In the genomic region with DNA sequence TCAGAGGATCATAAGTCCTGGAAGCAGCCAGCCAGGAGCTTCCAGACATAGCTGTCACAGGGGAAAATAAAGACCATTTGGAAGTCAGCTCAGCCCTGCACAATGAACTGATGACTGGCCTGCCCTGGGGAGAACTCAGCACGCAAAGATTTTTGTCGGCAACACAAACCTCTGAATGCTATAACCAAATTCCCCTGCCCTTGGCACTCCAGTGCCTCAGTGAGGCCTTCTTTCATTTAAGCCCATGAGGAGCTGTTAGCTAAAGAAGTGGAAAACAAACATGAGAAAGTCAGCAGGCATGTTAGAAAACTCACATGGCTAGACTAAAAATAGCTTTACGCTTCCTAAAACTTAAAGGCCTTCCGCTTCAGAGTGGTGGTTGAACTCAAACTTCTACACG, we compare ENCODE assay signal across 16 cellular contexts.
DNase-seq lines count a peak whose midpoint lies in the region; ATAC-seq, FAIRE-seq and TF ChIP-seq lines count a peak whose summit lies in the region.
"Had no signal": no experiment of that assay in that cellular context is flagged by ENCODE, and none has a peak within 500 bp of the region (broad histone marks: within the 10 kb centered on the region; RNA-seq: fewer than 3 reads in every experiment).

No MANE protein-coding gene starts in this region.

- H3K4me3 ChIP-seq in astrocyte (ENCODE audit: insufficient read depth, low read depth, low read length) (no peak overlapping the region), gastrocnemius medialis (no peak overlapping the region), SJCRH30 (no peak overlapping the region)
- H3K4me3 ChIP-seq: lung had no signal

- H3K27ac Mint-ChIP-seq in astrocyte (ENCODE audit: unreplicated experiment): no peak overlapping the region
- H3K27ac Mint-ChIP-seq: endodermal cell had no signal

- TF ChIP-seq CTCF in astrocyte (IDR thresholded peaks at IDR 0.05; ENCODE audit: insufficient read depth, low read depth, low read length) (no peak), gastrocnemius medialis (IDR thresholded peaks at IDR 0.05 in 4 of 5, conservative IDR thresholded peaks at IDR 0.05 in 1 of 5) (no peak)

- H3K27ac ChIP-seq in astrocyte (ENCODE audit: low read depth, low read length): no peak overlapping the region
- peak overlapping the region; percentile 12 to 50 (median 35) for H3K27ac ChIP-seq in gastrocnemius medialis
- no peak overlapping the region for H3K27ac ChIP-seq in SJCRH30

- H3K4me1 ChIP-seq in astrocyte (ENCODE audit: insufficient read depth, low read length) (peaks cover 17% of the 10 kb centered on the region), gastrocnemius medialis (peaks cover 5 to 24% of the 10 kb centered on the region in 2 donors), SJCRH30 (no peaks in the 10 kb centered on the region)
- H3K4me1 ChIP-seq: BE2C had no signal

- H3K27me3 Mint-ChIP-seq in astrocyte (ENCODE audit: low read depth, unreplicated experiment): peaks cover 6% of the 10 kb centered on the region

- H3K36me3 ChIP-seq in astrocyte (ENCODE audit: insufficient read depth, low read length) (no peaks in the 10 kb centered on the region), gastrocnemius medialis (no peaks in the 10 kb centered on the region), SJCRH30 (no peaks in the 10 kb centered on the region)
- H3K36me3 ChIP-seq: BE2C had no signal

- intact Hi-C loops in left cardiac atrium (cut with DNase I) (loop anchor here (5.0 to 10.0 kb wide), 3 partner anchors 185 to 280 kb away; no protein-coding TSS in a partner anchor), gastrocnemius medialis (cut with DNase I; ENCODE audit: low total_unique reads) (loop anchor here (2.0 to 10.0 kb wide), 4 partner anchors 85 to 537 kb away; a partner anchor contains a TSS)

- peaks cover 1% of the 10 kb centered on the region for H3K36me3 Mint-ChIP-seq in astrocyte (ENCODE audit: low read depth, unreplicated experiment)

- no peak overlapping the region for H3K4me3 Mint-ChIP-seq in astrocyte (ENCODE audit: unreplicated experiment)

- ATAC-seq in left cardiac atrium: peak; percentile 27 to 32
- peak in 1 of 2 donors; percentile 5 for ATAC-seq in gastrocnemius medialis
- ATAC-seq in HG02884 (IDR thresholded peaks at IDR 0.05; ENCODE audit: unreplicated experiment): no peak
- ATAC-seq: PC-3 had no signal

- peaks cover 16% of the 10 kb centered on the region for H3K4me1 Mint-ChIP-seq in astrocyte (ENCODE audit: low read depth, unreplicated experiment)

- H3K4me2 ChIP-seq in astrocyte (ENCODE audit: low read length): no peak overlapping the region

- in situ Hi-C loops in gastrocnemius medialis (cut with MboI; ENCODE audit: low sequenced_read_pairs in 4 of 4): loop anchor here (5.0 to 25.0 kb wide), 6 partner anchors 87 to 430 kb away; a partner anchor contains a TSS

- no peaks in the 10 kb centered on the region for H3K27me3 ChIP-seq in astrocyte (ENCODE audit: insufficient read depth, low read length)
- H3K27me3 ChIP-seq in gastrocnemius medialis: no peaks in the 10 kb centered on the region
- H3K27me3 ChIP-seq in SJCRH30: no peaks in the 10 kb centered on the region; the same call in 1 of the 2 replicates
- H3K27me3 ChIP-seq: BE2C had no signal

- no peaks in the 10 kb centered on the region for H4K20me1 ChIP-seq in astrocyte (ENCODE audit: insufficient read depth, low read length)

- H3K9ac ChIP-seq in astrocyte (ENCODE audit: low read length): no peak overlapping the region

- H3K9me3 Mint-ChIP-seq in astrocyte (ENCODE audit: unreplicated experiment): no peaks in the 10 kb centered on the region
- H3K9me3 Mint-ChIP-seq: endodermal cell had no signal

- no peak for TF ChIP-seq POLR2A in gastrocnemius medialis (IDR thresholded peaks at IDR 0.05)

- no peaks in the 10 kb centered on the region for H3K79me2 ChIP-seq in astrocyte (ENCODE audit: insufficient read depth, low read length)

- H3K9me3 ChIP-seq in astrocyte (ENCODE audit: insufficient read depth, low read depth, low read length) (no peaks in the 10 kb centered on the region), gastrocnemius medialis (no peaks in the 10 kb centered on the region), SJCRH30 (replicated peaks) (no peaks in the 10 kb centered on the region)
- H3K9me3 ChIP-seq: BE2C had no signal

- no peak for FAIRE-seq in astrocyte (lab: Jason Lieb, UNC)
- FAIRE-seq: urothelium cell line had no signal

- peak; percentile 34 for DNase-seq in CD1c-positive myeloid dendritic cell (ENCODE audit: extremely low spot score)
- DNase-seq in astrocyte (ENCODE audit: low read depth): peak; percentile 28
- DNase-seq in left cardiac atrium: no peak
- DNase-seq in gastrocnemius medialis: no peak
- DNase-seq in NCI-H69 (lab: John Stamatoyannopoulos, UW): no peak
- no peak for DNase-seq in activated CD4-positive, alpha-beta T cell treated with anti-CD3 and anti-CD28 coated beads for 4 hours
- no peak for DNase-seq in SJCRH30
- DNase-seq: activated CD4-positive, alpha-beta T cell treated with anti-CD3 and anti-CD28 coated beads for 48 hours; activated T-cell treated with anti-CD3 and anti-CD28 coated beads, Interleukin-2, amount 50 U/mL, for 48 hours; BE2C; endodermal cell; HCEC 1CT; PC-3 had no signal

- no peak overlapping the region for H2AFZ ChIP-seq in astrocyte (ENCODE audit: low read depth, low read length)

Comparison
In these comparisons a context has a peak if more than half of its experiments do, and no peak if none do; other contexts are left out.
1. DNase-seq: peak in CD1c-positive myeloid dendritic cell (single experiment) and astrocyte (single experiment); none in left cardiac atrium (single experiment), gastrocnemius medialis (0 of 2), NCI-H69 (single experiment), activated CD4-positive, alpha-beta T cell treated with anti-CD3 and anti-CD28 coated beads for 4 hours (0 of 2) and SJCRH30 (0 of 2).
2. H3K27ac ChIP-seq: peak in gastrocnemius medialis (4 of 4); none in astrocyte (single experiment) and SJCRH30 (single experiment).